ENCODE assay signal across 1 cellular context in genomic region chr9:113536166-113536482, GRCh38.
A peak's percentile ranks its signal among the peaks of the same experiment; 100 is the strongest.
TF ChIP-seq lines count a peak whose summit lies in the region.

No MANE protein-coding gene starts in this region.

TF ChIP-seq in K562, 482 proteins besides CTCF, POLR2A, EP300 and RAD21 (continued from another document):
- TF ChIP-seq MGA (IDR thresholded peaks at IDR 0.05): peak; percentile 66; the same call in 1 of the 2 replicates
- TF ChIP-seq USF1 (CRISPR knock-in tag; IDR thresholded peaks at IDR 0.05): 0 out of 2 replicates have a peak, but pooled peaks have one; percentile 21
- TF ChIP-seq ZNF512 (tag; IDR thresholded peaks at IDR 0.05): no peak
- peak; percentile 65 for TF ChIP-seq L3MBTL2 (IDR thresholded peaks at IDR 0.05)
